ENCODE assay signal across 8 cellular contexts in genomic region chr17:29615048-29615385, GRCh38. TPM values are rescaled to one million over a fixed set of nuclear protein-coding genes. Genes with fewer than 3 reads are reported as not detected.
DNase-seq lines count a peak whose midpoint lies in the region; ATAC-seq, FAIRE-seq and TF ChIP-seq lines count a peak whose summit lies in the region.

No MANE protein-coding gene starts in this region.

- H3K27me3 Mint-ChIP-seq in naive B cell = peaks cover 11 to 29% (median 16%) of the 10 kb centered on the region in 3 donors

- ATAC-seq in naive B cell (ENCODE audit: low read depth in 2 of 2) (peak; percentile 11 to 20), GM19397 (IDR thresholded peaks at IDR 0.05; ENCODE audit: unreplicated experiment) (no peak), GM18870 (IDR thresholded peaks at IDR 0.05; ENCODE audit: unreplicated experiment) (no peak)

- H3K9me3 ChIP-seq in WERI-Rb-1 (ENCODE audit: severe bottlenecking) = no peaks in the 10 kb centered on the region

- H3K27ac Mint-ChIP-seq in naive B cell = peak overlapping the region in 2 of 6 donors; percentile 26 to 61

- DNase-seq in GM12891 (ENCODE audit: insufficient read length, low spot score) (peak; percentile 49), T-helper 1 cell (peak in 4 of 5 donors; percentile 49 to 89 (median 58)), caudate nucleus (lab: John Stamatoyannopoulos, UW) (peak in 15 of 61 donors; percentile 35 to 73 (median 62)), naive B cell (peak; percentile 41), NCI-H2196 (lab: John Stamatoyannopoulos, UW; ENCODE audit: unreplicated experiment) (no peak), WERI-Rb-1 (no peak)

- H3K4me3 Mint-ChIP-seq in naive B cell = peak overlapping the region; percentile 80 to 93 (median 88)

- TF ChIP-seq POLR2A in GM12891 (IDR thresholded peaks at IDR 0.05; ENCODE audit: low read depth, low read length) = no peak

- H3K4me3 ChIP-seq in WERI-Rb-1 (ENCODE audit: low read depth, low read length) = no peak overlapping the region

- H3K4me1 Mint-ChIP-seq in naive B cell = peaks cover 21 to 47% (median 42%) of the 10 kb centered on the region in 3 donors

- no peak for TF ChIP-seq CTCF in WERI-Rb-1 (IDR thresholded peaks at IDR 0.05; ENCODE audit: low read depth, low read length)

- no peaks in the 10 kb centered on the region for H3K36me3 Mint-ChIP-seq in naive B cell

- H3K27ac ChIP-seq in caudate nucleus (ENCODE audit: low read depth, low read length) (peak overlapping the region; percentile 89), WERI-Rb-1 (no peak overlapping the region)

- H3K27me3 ChIP-seq in WERI-Rb-1 (ENCODE audit: insufficient read depth, low read depth, severe bottlenecking) = peaks cover 6% of the 10 kb centered on the region

- H3K9me3 Mint-ChIP-seq in naive B cell = no peaks in the 10 kb centered on the region

- H3K36me3 ChIP-seq in WERI-Rb-1 = peaks cover 15% of the 10 kb centered on the region

- FAIRE-seq in GM12891 (lab: Jason Lieb, UNC) = no peak

TF ChIP-seq in GM12891, 5 proteins besides CTCF, POLR2A, EP300 and RAD21:
- TF ChIP-seq PAX5 (IDR thresholded peaks at IDR 0.05; ENCODE audit: insufficient read depth, low read length, severe bottlenecking) (no peak), POLR2AphosphoS5 (IDR thresholded peaks at IDR 0.05; ENCODE audit: low read depth, low read length) (no peak), POU2F2 (IDR thresholded peaks at IDR 0.05; ENCODE audit: low read depth, low read length) (no peak), TAF1 (IDR thresholded peaks at IDR 0.05; ENCODE audit: low read depth, low read length) (no peak), SPI1 (IDR thresholded peaks at IDR 0.05; ENCODE audit: low read depth, low read length) (no peak)

RNA-seq across cellular contexts. Expression of gene CORO6, which starts 7.7 kb away (rescaled TPM):
- polyA plus RNA-seq in GM12891 (2012; ENCODE audit: low read depth, missing spikeins) = 1.5 TPM
- polyA plus RNA-seq in naive B cell (ENCODE audit: low read depth in 6 of 6) = under 1 TPM in 2 of 6 donors, not detected in 4; 0.12 to 0.13 TPM

RNA-seq across cellular contexts. Expression of gene ANKRD13B, which starts 22.1 kb away (rescaled TPM):
- polyA plus RNA-seq in GM12891 (2012; ENCODE audit: low read depth, missing spikeins) = 1.4 TPM
- polyA plus RNA-seq in naive B cell (ENCODE audit: low read depth in 6 of 6) = not detected

RNA-seq across cellular contexts. Expression of gene GIT1, which starts 25.6 kb away (rescaled TPM):
- polyA plus RNA-seq in GM12891 (2012; ENCODE audit: low read depth, missing spikeins) = 13.2 TPM
- polyA plus RNA-seq in naive B cell (ENCODE audit: low read depth in 6 of 6) = 10 to 100 TPM in 1 of 6 donors, 1 to 10 TPM in 5; 1.6 to 12.9 (median 4.4) TPM

RNA-seq across cellular contexts. Expression of gene TP53I13, which starts 46.5 kb away (rescaled TPM):
- 12.4 TPM for polyA plus RNA-seq in GM12891 (2012; ENCODE audit: low read depth, missing spikeins)
- polyA plus RNA-seq in naive B cell (ENCODE audit: low read depth in 6 of 6) = 10 to 100 TPM; 28.1 to 41.5 (median 38.4) TPM

RNA-seq across cellular contexts. Expression of gene ABHD15, which starts 48.2 kb away (rescaled TPM):
- polyA plus RNA-seq in GM12891 (2012; ENCODE audit: low read depth, missing spikeins) = 1.9 TPM
- 10 to 100 TPM; 15.1 to 45.2 (median 20.3) TPM for polyA plus RNA-seq in naive B cell (ENCODE audit: low read depth in 6 of 6)

Comparison
In these comparisons a context has a peak if more than half of its experiments do, and no peak if none do; other contexts are left out.
1. DNase-seq: peak in GM12891 (single experiment), T-helper 1 cell (4 of 5) and naive B cell (single experiment); none in NCI-H2196 (single experiment) and WERI-Rb-1 (single experiment).
2. ATAC-seq: peak in naive B cell (2 of 2); none in GM19397 (single experiment) and GM18870 (single experiment).